Comparison of ENCODE assay signal across 24 cellular contexts in the genomic region with DNA sequence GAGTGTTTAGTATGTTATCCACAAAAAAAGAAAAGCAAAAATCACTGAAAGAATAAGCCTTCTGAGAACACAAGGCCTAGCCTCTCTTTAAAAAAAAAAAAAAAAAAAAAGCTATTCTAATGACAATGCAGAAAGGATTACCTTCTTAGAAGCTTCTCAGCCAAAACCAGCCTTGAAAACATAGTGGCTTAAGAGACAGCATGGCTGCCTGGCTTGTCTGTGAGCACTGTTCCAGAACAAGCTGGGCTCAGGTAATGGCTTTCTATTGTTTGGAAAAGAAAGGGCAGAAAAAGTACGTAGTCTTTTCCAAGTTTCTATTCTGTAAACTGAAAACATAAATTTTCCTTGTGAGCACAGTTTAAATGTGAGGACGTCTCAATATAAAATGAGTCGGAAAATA.
DNase-seq lines count a peak whose midpoint lies in the region; ATAC-seq, FAIRE-seq and TF ChIP-seq lines count a peak whose summit lies in the region.
"Had no signal": no experiment of that assay in that cellular context is flagged by ENCODE, and none has a peak within 500 bp of the region (broad histone marks: within the 10 kb centered on the region; RNA-seq: fewer than 3 reads in every experiment).

No MANE protein-coding gene starts in this region.

- H3K9ac ChIP-seq in rectal smooth muscle tissue (ENCODE audit: low read length): no peak overlapping the region
- H3K9ac ChIP-seq: BLaER1 had no signal

- H3K27me3 ChIP-seq in esophagus muscularis mucosa (no peaks in the 10 kb centered on the region), rectal smooth muscle tissue (ENCODE audit: control insufficient read depth, insufficient read depth, low read length) (no peaks in the 10 kb centered on the region), Caco-2 (replicated peaks; ENCODE audit: control insufficient read depth, insufficient read depth, low read length) (no peaks in the 10 kb centered on the region)
- H3K27me3 ChIP-seq: BLaER1, Peyer's patch had no signal

- TF ChIP-seq RAD21 in Ishikawa (IDR thresholded peaks at IDR 0.05; ENCODE audit: low read depth): no peak

- H3K9me3 ChIP-seq in esophagus muscularis mucosa (no peaks in the 10 kb centered on the region), Caco-2 (no peaks in the 10 kb centered on the region)
- H3K9me3 ChIP-seq: BLaER1, Peyer's patch, prostate gland had no signal

- TF ChIP-seq EP300 in Ishikawa (IDR thresholded peaks at IDR 0.05; ENCODE audit: borderline replicate concordance): no peak
- TF ChIP-seq EP300 in esophagus muscularis mucosa (IDR thresholded peaks at IDR 0.05): no peak

- peaks cover 58 to 79% (median 75%) of the 10 kb centered on the region in 4 donors for H3K4me1 ChIP-seq in esophagus muscularis mucosa
- H3K4me1 ChIP-seq in rectal smooth muscle tissue (ENCODE audit: control insufficient read depth, insufficient read depth, low read length): peaks cover 35% of the 10 kb centered on the region
- no peaks in the 10 kb centered on the region for H3K4me1 ChIP-seq in Caco-2
- H3K4me1 ChIP-seq: BLaER1, Peyer's patch, prostate gland had no signal

- no peaks in the 10 kb centered on the region for H3K4me1 Mint-ChIP-seq in Caco-2 (ENCODE audit: low read depth, unreplicated experiment)
- H3K4me1 Mint-ChIP-seq: central memory CD8-positive, alpha-beta T cell had no signal

- H3K27ac Mint-ChIP-seq in Caco-2 (ENCODE audit: unreplicated experiment): no peak overlapping the region
- H3K27ac Mint-ChIP-seq: activated CD8-positive, alpha-beta T cell treated with anti-CD3 and anti-CD28 coated beads, Interleukin-2, amount 10 ng/mL, durations not matched to agents 7 days and 5 days; activated naive CD4-positive, alpha-beta T cell treated with anti-CD3 and anti-CD28 coated beads for 36 hours; T-helper 2 cell treated with Interferon-gamma antibody and Interleukin-4, amounts not matched to agents 5 μg/mL and 100 μg/mL, for 36 hours had no signal

- peak overlapping the region; percentile 70 to 84 (median 74) for H3K27ac ChIP-seq in esophagus muscularis mucosa (replicated peaks in 1 of 4)
- peak overlapping the region; percentile 56 for H3K27ac ChIP-seq in rectal smooth muscle tissue (ENCODE audit: low read depth, low read length)
- H3K27ac ChIP-seq: BLaER1, prostate gland had no signal

- H3K27me3 Mint-ChIP-seq in Caco-2 (ENCODE audit: insufficient read depth, unreplicated experiment): no peaks in the 10 kb centered on the region
- H3K27me3 Mint-ChIP-seq: central memory CD8-positive, alpha-beta T cell had no signal

- H3K4me3 ChIP-seq in esophagus muscularis mucosa (no peak overlapping the region), rectal smooth muscle tissue (ENCODE audit: low read length) (no peak overlapping the region), Caco-2 (ENCODE audit: low read depth, low read length) (no peak overlapping the region)
- H3K4me3 ChIP-seq: BLaER1, Peyer's patch, prostate gland had no signal

- DNase-seq in D721Med (ENCODE audit: insufficient read length, low spot score) (no peak), esophagus muscularis mucosa (ENCODE audit: extremely low spot score) (no peak), NOMO-1 treated with DMSO at 0.1 percent for 48 hours (lab: John Stamatoyannopoulos, UW; ENCODE audit: unreplicated experiment) (no peak), left lobe of liver (ENCODE audit: low spot score) (no peak), RPMI8226 (no peak), Caco-2 (no peak)
- DNase-seq: activated CD8-positive, alpha-beta T cell treated with anti-CD3 and anti-CD28 coated beads, Interleukin-2, amount 10 ng/mL, durations not matched to agents 7 days and 5 days; activated naive CD4-positive, alpha-beta T cell treated with anti-CD3 and anti-CD28 coated beads for 36 hours; activated T-cell treated with anti-CD3 and anti-CD28 coated beads, Interleukin-2, amount 50 U/mL, for 4 hours; amygdala; Calu3; Kasumi-1; left colon; NCI-H1048; NCI-H187 treated with DMSO at 0.1 percent for 48 hours; Peyer's patch; stimulated activated CD4-positive, alpha-beta T cell treated with anti-CD3 and anti-CD28 coated beads, Interleukin-12 subunit alpha, Interleukin-12 subunit beta, amount 100 ng/mL, for 4 hours had no signal

- BruUV-seq in Caco-2 (replicated peaks; lab: Mats Ljungman, UMichigan): no TSS peak

- no peaks in the 10 kb centered on the region for H3K9me3 Mint-ChIP-seq in Caco-2 (ENCODE audit: unreplicated experiment)
- H3K9me3 Mint-ChIP-seq: activated naive CD4-positive, alpha-beta T cell treated with anti-CD3 and anti-CD28 coated beads for 36 hours; activated T-cell treated with anti-CD3 and anti-CD28 coated beads, Interleukin-2, amount 50 U/mL, for 4 hours; central memory CD8-positive, alpha-beta T cell; T-helper 2 cell treated with Interferon-gamma antibody and Interleukin-4, amounts not matched to agents 5 μg/mL and 100 μg/mL, for 36 hours had no signal

- intact Hi-C loops in esophagus muscularis mucosa (cut with DNase I): no loop called here
- intact Hi-C loops in Caco-2 (cut with micrococcal nuclease; ENCODE audit: unreplicated experiment): no loop called here

- H3K36me3 ChIP-seq in esophagus muscularis mucosa: peaks cover 0 to 17% (median 9%) of the 10 kb centered on the region in 4 donors
- no peaks in the 10 kb centered on the region for H3K36me3 ChIP-seq in rectal smooth muscle tissue (ENCODE audit: control insufficient read depth, insufficient read depth, low read length)
- H3K36me3 ChIP-seq in Caco-2 (ENCODE audit: control insufficient read depth, insufficient read depth, low read length): no peaks in the 10 kb centered on the region
- H3K36me3 ChIP-seq: prostate gland had no signal

- POLR2A ChIA-PET in Caco-2 (lab: Charles Lee): no interaction called here

- WGBS in esophagus muscularis mucosa: 41% methylated on average over 3 of the region's 3 CpGs

- H3K4me3 Mint-ChIP-seq in Caco-2 (ENCODE audit: unreplicated experiment): no peak overlapping the region
- H3K4me3 Mint-ChIP-seq: activated CD8-positive, alpha-beta T cell treated with anti-CD3 and anti-CD28 coated beads, Interleukin-2, amount 10 ng/mL, durations not matched to agents 7 days and 5 days; activated naive CD4-positive, alpha-beta T cell treated with anti-CD3 and anti-CD28 coated beads for 36 hours; activated T-cell treated with anti-CD3 and anti-CD28 coated beads, Interleukin-2, amount 50 U/mL, for 4 hours; central memory CD8-positive, alpha-beta T cell; T-helper 2 cell treated with Interferon-gamma antibody and Interleukin-4, amounts not matched to agents 5 μg/mL and 100 μg/mL, for 36 hours had no signal

- FAIRE-seq in D721Med (lab: Jason Lieb, UNC): peak; percentile 66

- peaks cover 15% of the 10 kb centered on the region for H3K36me3 Mint-ChIP-seq in Caco-2 (ENCODE audit: insufficient read depth, unreplicated experiment)

- CTCF ChIA-PET in Caco-2 (lab: Charles Lee): interaction anchor here (0.6 to 1.0 kb wide), 3 partner anchors 32 to 168 kb away, joined by 3 to 7 read pairs (median 3); no protein-coding TSS in a partner anchor

- TF ChIP-seq POLR2A in esophagus muscularis mucosa (IDR thresholded peaks at IDR 0.05; ENCODE audit: low read depth): no peak

- TF ChIP-seq CTCF in D721Med (IDR thresholded peaks at IDR 0.05; ENCODE audit: insufficient read depth, missing control alignments) (no peak), esophagus muscularis mucosa (IDR thresholded peaks at IDR 0.05) (no peak), Caco-2 (IDR thresholded peaks at IDR 0.05; ENCODE audit: insufficient read depth in 1 of 2, low read depth in 1 of 2, low read length in 1 of 2, severe bottlenecking in 1 of 2, unreplicated experiment in 1 of 2) (no peak)

- no peak for ATAC-seq in left lobe of liver
- ATAC-seq: activated CD8-positive, alpha-beta T cell treated with anti-CD3 and anti-CD28 coated beads, Interleukin-2, amount 10 ng/mL, durations not matched to agents 7 days and 5 days; activated T-cell treated with anti-CD3 and anti-CD28 coated beads, Interleukin-2, amount 50 U/mL, for 4 hours; esophagus mucosa; left colon had no signal

TF ChIP-seq in Ishikawa, 13 proteins besides CTCF, POLR2A, EP300 and RAD21:
- TF ChIP-seq TAF1 (IDR thresholded peaks at IDR 0.05; ENCODE audit: low read depth) (no peak), YY1 (IDR thresholded peaks at IDR 0.05; ENCODE audit: low read depth) (peak; percentile 72)
